8 cellular contexts compared by ENCODE assay signal in the genomic region with DNA sequence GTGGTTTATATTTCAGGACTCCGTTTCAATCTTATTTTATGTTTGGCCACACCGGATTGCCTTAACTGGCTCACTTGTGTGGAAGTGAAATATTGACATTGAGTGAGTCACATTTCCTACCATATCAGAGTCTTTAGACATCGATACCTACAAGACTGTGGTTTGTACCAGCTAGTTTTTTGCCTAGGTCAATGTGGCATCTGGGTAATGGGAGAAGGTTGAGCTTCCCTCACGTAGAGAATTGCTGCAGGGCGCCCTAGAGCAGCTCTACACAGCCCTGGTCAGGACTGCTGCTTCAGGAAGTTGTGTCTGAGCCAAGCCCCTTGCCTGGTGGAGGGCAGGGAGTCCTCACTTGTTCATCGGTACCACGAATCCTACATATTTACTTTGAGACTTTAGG. TPM values are rescaled to one million over a fixed set of nuclear protein-coding genes. Genes with fewer than 3 reads are reported as not detected.
DNase-seq lines count a peak whose midpoint lies in the region; ATAC-seq and TF ChIP-seq lines count a peak whose summit lies in the region.

No MANE protein-coding gene starts in this region.

- CTCF ChIA-PET in activated naive CD4-positive, alpha-beta T cell treated with anti-CD3 and anti-CD28 coated beads, Interleukin-2, amount 10 ng/mL, durations not matched to agents 7 days and 5 days (lab: Charles Lee): interaction anchor here (0.9 to 5.9 kb wide), 7 partner anchors 20 to 185 kb away, joined by 3 to 86 read pairs (median 4); no protein-coding TSS in a partner anchor
- CTCF ChIA-PET in activated B cell treated with CpG ODN at 0.5 μM for 24 hours (lab: Charles Lee): no interaction called here

- no peak overlapping the region for H3K9ac ChIP-seq in iPS-18a (ENCODE audit: low read length)

- H3K9me3 Mint-ChIP-seq in activated naive CD4-positive, alpha-beta T cell treated with anti-CD3 and anti-CD28 coated beads, Interleukin-2, amount 10 ng/mL, durations not matched to agents 7 days and 5 days: peaks cover 5% of the 10 kb centered on the region
- H3K9me3 Mint-ChIP-seq in activated B cell treated with CpG ODN at 0.5 μM for 24 hours: no peaks in the 10 kb centered on the region

- intact Hi-C loops in activated B cell treated with CpG ODN at 0.5 μM for 24 hours (cut with micrococcal nuclease): loop anchor here (2.0 kb wide), 1 partner anchor 129 kb away; no protein-coding TSS in a partner anchor

- peaks cover 58% of the 10 kb centered on the region for H3K4me1 Mint-ChIP-seq in activated naive CD4-positive, alpha-beta T cell treated with anti-CD3 and anti-CD28 coated beads, Interleukin-2, amount 10 ng/mL, durations not matched to agents 7 days and 5 days
- peaks cover 13% of the 10 kb centered on the region for H3K4me1 Mint-ChIP-seq in activated B cell treated with CpG ODN at 0.5 μM for 24 hours

- POLR2A ChIA-PET in activated B cell treated with CpG ODN at 0.5 μM for 24 hours (lab: Charles Lee): no interaction called here

- H3K27me3 ChIP-seq in iPS-18a (ENCODE audit: control insufficient read depth, insufficient read depth, low read length) (peaks cover 14% of the 10 kb centered on the region), thymus (ENCODE audit: control insufficient read depth, insufficient read depth) (no peaks in the 10 kb centered on the region)

- peaks cover 23% of the 10 kb centered on the region for H3K36me3 Mint-ChIP-seq in activated naive CD4-positive, alpha-beta T cell treated with anti-CD3 and anti-CD28 coated beads, Interleukin-2, amount 10 ng/mL, durations not matched to agents 7 days and 5 days
- no peaks in the 10 kb centered on the region for H3K36me3 Mint-ChIP-seq in activated B cell treated with CpG ODN at 0.5 μM for 24 hours (ENCODE audit: low read depth)

- H3K27ac ChIP-seq in iPS-18a (ENCODE audit: low read length): no peak overlapping the region
- no peak overlapping the region for H3K27ac ChIP-seq in thymus (ENCODE audit: low read depth)

- no peak for TF ChIP-seq CTCF in activated B cell treated with CpG ODN at 0.5 μM for 24 hours (IDR thresholded peaks at IDR 0.05)

- H3K27me3 Mint-ChIP-seq in activated naive CD4-positive, alpha-beta T cell treated with anti-CD3 and anti-CD28 coated beads, Interleukin-2, amount 10 ng/mL, durations not matched to agents 7 days and 5 days: no peaks in the 10 kb centered on the region
- H3K27me3 Mint-ChIP-seq in activated B cell treated with CpG ODN at 0.5 μM for 24 hours: peaks cover 8% of the 10 kb centered on the region

- whole genome bisulfite sequencing in thymus: 49% methylated on average over 7 of the region's 7 CpGs

- peak overlapping the region; percentile 86 for H3K4me3 Mint-ChIP-seq in activated naive CD4-positive, alpha-beta T cell treated with anti-CD3 and anti-CD28 coated beads, Interleukin-2, amount 10 ng/mL, durations not matched to agents 7 days and 5 days
- peak overlapping the region; percentile 82 for H3K4me3 Mint-ChIP-seq in activated B cell treated with CpG ODN at 0.5 μM for 24 hours

- ATAC-seq in activated B cell treated with CpG ODN at 0.5 μM for 24 hours (ENCODE audit: low read depth): no peak

- H3K4me1 ChIP-seq in iPS-18a (ENCODE audit: control insufficient read depth, low read depth, low read length) (peaks cover 25% of the 10 kb centered on the region), thymus (ENCODE audit: control insufficient read depth, insufficient read depth, low read length) (peaks cover 34% of the 10 kb centered on the region)

- H3K36me3 ChIP-seq in iPS-18a (ENCODE audit: control insufficient read depth, low read depth, low read length) (no peaks in the 10 kb centered on the region), thymus (ENCODE audit: control insufficient read depth, insufficient read depth) (no peaks in the 10 kb centered on the region)

- H3K9me3 ChIP-seq in iPS-18a (ENCODE audit: control insufficient read depth, low read depth, low read length): no peaks in the 10 kb centered on the region
- H3K9me3 ChIP-seq in thymus (ENCODE audit: control insufficient read depth): no peaks in the 10 kb centered on the region

- H3K4me3 ChIP-seq in iPS-18a (ENCODE audit: low read length): peak overlapping the region; percentile 80
- peak overlapping the region; percentile 74 for H3K4me3 ChIP-seq in thymus (ENCODE audit: low read length)

- peak overlapping the region; percentile 93 for H3K27ac Mint-ChIP-seq in activated naive CD4-positive, alpha-beta T cell treated with anti-CD3 and anti-CD28 coated beads, Interleukin-2, amount 10 ng/mL, durations not matched to agents 7 days and 5 days
- H3K27ac Mint-ChIP-seq in activated B cell treated with CpG ODN at 0.5 μM for 24 hours: no peak overlapping the region

- DNase-seq in activated naive CD4-positive, alpha-beta T cell treated with anti-CD3 and anti-CD28 coated beads, Interleukin-2, amount 10 ng/mL, durations not matched to agents 7 days and 5 days: peak; percentile 39
- no peak for DNase-seq in activated naive CD4-positive, alpha-beta T cell (lab: John Stamatoyannopoulos, UW)
- DNase-seq in activated B cell treated with CpG ODN at 0.5 μM for 24 hours: no peak
- DNase-seq in dedifferentiated amniotic fluid mesenchymal stem cell (ENCODE audit: extremely low spot score): no peak
- no peak for DNase-seq in DMS153 (lab: John Stamatoyannopoulos, UW)
- no peak for DNase-seq in NCI-H146 treated with DMSO at 0.1 percent for 48 hours (lab: John Stamatoyannopoulos, UW; ENCODE audit: unreplicated experiment)

RNA-seq across cellular contexts. Expression of a gene that starts 1.6 kb away (rescaled TPM):
- 12.4 and 15.0 TPM in 2 replicates for total RNA-seq in activated B cell treated with CpG ODN at 0.5 μM for 24 hours
- 4.8 TPM for polyA plus RNA-seq in thymus
